In the genomic region with DNA sequence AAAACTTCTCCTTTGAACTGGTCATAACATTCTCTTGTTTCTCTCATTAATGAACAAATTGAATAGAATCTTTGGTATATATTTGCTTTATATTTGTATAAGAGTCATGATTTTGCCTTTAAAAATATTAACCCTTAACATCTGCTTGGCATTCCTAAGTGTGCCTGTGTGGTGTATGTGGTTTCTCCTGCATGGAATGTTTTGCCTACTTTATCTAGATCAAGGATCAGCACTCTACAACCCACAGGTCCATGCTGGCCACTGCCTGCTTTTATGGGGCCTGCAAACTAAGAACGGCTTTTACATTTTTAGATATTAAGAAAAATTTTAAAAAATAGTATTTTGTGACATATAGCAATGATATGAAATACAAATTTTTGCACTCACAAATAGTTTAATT, we compare ENCODE assay signal across 23 cellular contexts. TPM values are rescaled to one million over a fixed set of nuclear protein-coding genes. Genes with fewer than 3 reads are reported as not detected.
"Had no signal": no experiment of that assay in that cellular context is flagged by ENCODE, and none has a peak within 500 bp of the region (broad histone marks: within the 10 kb centered on the region; RNA-seq: fewer than 3 reads in every experiment).

No MANE protein-coding gene starts in this region.

- H3K4me3 ChIP-seq: Peyer's patch, SJSA1 had no signal

- H3K9me3 ChIP-seq: Peyer's patch, SJSA1 had no signal

- H3K27ac Mint-ChIP-seq: activated CD4-positive, alpha-beta memory T cell treated with anti-CD3 and anti-CD28 coated beads for 36 hours had no signal

- H3K9me3 Mint-ChIP-seq: activated B cell treated with CpG ODN at 0.5 μM for 24 hours; activated CD4-positive, alpha-beta memory T cell treated with anti-CD3 and anti-CD28 coated beads for 36 hours; activated T-cell treated with anti-CD3 and anti-CD28 coated beads, Interleukin-2, amount 50 U/mL, for 4 hours had no signal

- DNase-seq: activated B cell treated with CpG ODN at 0.5 μM for 24 hours; activated CD4-positive, alpha-beta memory T cell treated with anti-CD3 and anti-CD28 coated beads for 36 hours; activated CD4-positive, alpha-beta T cell treated with anti-CD3 and anti-CD28 coated beads for 1 hour; activated CD4-positive, alpha-beta T cell treated with anti-CD3 and anti-CD28 coated beads, Interleukin-2, amount 10 ng/mL, durations not matched to agents 24 days and 14 days; activated CD8-positive, alpha-beta memory T cell treated with anti-CD3 and anti-CD28 coated beads for 24 hours; activated effector memory CD4-positive, alpha-beta T cell treated with anti-CD3 and anti-CD28 coated beads, Interleukin-2, amount 50 U/mL, for 16 hours; activated naive CD4-positive, alpha-beta T cell treated with Interleukin-2 at 50 U/mL for 16 hours; activated naive CD8-positive, alpha-beta T cell treated with anti-CD3 and anti-CD28 coated beads, Interleukin-2, amount 50 U/mL, for 24 hours; activated T-cell treated with anti-CD3 and anti-CD28 coated beads, Interleukin-2, amount 50 U/mL, for 4 hours; amygdala; caudate nucleus; MM.1S; NCI-H1105 treated with DMSO at 0.1 percent for 48 hours; NCI-H1436 treated with DMSO at 0.1 percent for 48 hours; NCI-H187; NCI-H2081; NCI-H510A treated with DMSO at 0.1 percent for 48 hours; Peyer's patch; SHP77; T-helper 17 cell; T-helper 9 cell had no signal

- ATAC-seq: activated naive CD4-positive, alpha-beta T cell treated with anti-CD3 and anti-CD28 coated beads, Interleukin-2, amount 50 U/mL, for 72 hours; activated naive CD8-positive, alpha-beta T cell treated with anti-CD3 and anti-CD28 coated beads, Interleukin-2, amount 50 U/mL, for 24 hours; activated T-cell treated with anti-CD3 and anti-CD28 coated beads, Interleukin-2, amount 50 U/mL, for 4 hours; T-helper 17 cell had no signal

- H3K36me3 ChIP-seq: Peyer's patch, SJSA1 had no signal

- H3K27me3 Mint-ChIP-seq: activated B cell treated with CpG ODN at 0.5 μM for 24 hours had no signal

- H3K27me3 ChIP-seq: Peyer's patch, SJSA1 had no signal

- H3K27ac ChIP-seq: Peyer's patch, SJSA1 had no signal

- H3K36me3 Mint-ChIP-seq: activated CD4-positive, alpha-beta memory T cell treated with anti-CD3 and anti-CD28 coated beads for 36 hours had no signal

- H3K4me3 Mint-ChIP-seq: activated CD4-positive, alpha-beta memory T cell treated with anti-CD3 and anti-CD28 coated beads for 36 hours; activated naive CD8-positive, alpha-beta T cell treated with anti-CD3 and anti-CD28 coated beads, Interleukin-2, amount 50 U/mL, for 24 hours; activated T-cell treated with anti-CD3 and anti-CD28 coated beads, Interleukin-2, amount 50 U/mL, for 4 hours; T-helper 17 cell had no signal

RNA-seq across cellular contexts. Expression of a gene that starts 4.3 kb away (rescaled TPM):
- total RNA-seq: activated B cell treated with CpG ODN at 0.5 μM for 24 hours; activated CD4-positive, alpha-beta memory T cell treated with anti-CD3 and anti-CD28 coated beads for 36 hours; activated CD4-positive, alpha-beta T cell treated with anti-CD3 and anti-CD28 coated beads, Interleukin-2, amount 10 ng/mL, durations not matched to agents 24 days and 14 days; activated naive CD4-positive, alpha-beta T cell treated with anti-CD3 and anti-CD28 coated beads, Interleukin-2, amount 50 U/mL, for 72 hours; activated T-cell treated with anti-CD3 and anti-CD28 coated beads, Interleukin-2, amount 50 U/mL, for 4 hours; T-helper 17 cell had no signal
